Comparison of ENCODE assay signal across 11 cellular contexts in genomic region chr2:167844714-167845530, GRCh38.
DNase-seq lines count a peak whose midpoint lies in the region; ATAC-seq and TF ChIP-seq lines count a peak whose summit lies in the region.
"Had no signal": no experiment of that assay in that cellular context is flagged by ENCODE, and none has a peak within 500 bp of the region (broad histone marks: within the 10 kb centered on the region; RNA-seq: fewer than 3 reads in every experiment).

No MANE protein-coding gene starts in this region.

- peak; percentile 81 for ATAC-seq in HCT116
- ATAC-seq in GM18873 (IDR thresholded peaks at IDR 0.05; ENCODE audit: low FRiP score, unreplicated experiment): no peak
- ATAC-seq: esophagus mucosa, lower lobe of right lung had no signal

- peaks cover 10% of the 10 kb centered on the region in 2 experiments; a peak in 3 of 4 replicates for H3K4me1 ChIP-seq in HCT116 (ENCODE audit: control insufficient read depth in 1 of 2, insufficient read depth in 2 of 2, low read length in 2 of 2)
- H3K4me1 ChIP-seq: lower lobe of right lung, right atrium auricular region had no signal

- no peaks in the 10 kb centered on the region for H3K36me3 ChIP-seq in HCT116 (ENCODE audit: control insufficient read depth in 1 of 2, insufficient read depth in 2 of 2, low read length in 2 of 2)
- H3K36me3 ChIP-seq: lower lobe of right lung, right atrium auricular region had no signal

- no TSS peak for BruUV-seq in HCT116 (replicated peaks; lab: Mats Ljungman, UMichigan)

- CTCF ChIA-PET in HCT116 (lab: Charles Lee): interaction anchor here (1.1 kb wide), 1 partner anchor 10 kb away, joined by 4 read pairs; no protein-coding TSS in a partner anchor

- H3K9me3 ChIP-seq in HCT116 (ENCODE audit: control insufficient read depth in 1 of 2, insufficient read depth in 1 of 2, low read depth in 1 of 2, low read length in 2 of 2): no peaks in the 10 kb centered on the region
- H3K9me3 ChIP-seq: lower lobe of right lung, right atrium auricular region had no signal

- RAD21 ChIA-PET in HCT116 (lab: Charles Lee; ENCODE audit: low non-redundant PET in 1 of 2, low total read pairs in 2 of 2, uncharacterized antibody in 2 of 2, unreplicated experiment in 2 of 2): no interaction called here

- TF ChIP-seq POLR2A in HCT116 (IDR thresholded peaks at IDR 0.05; ENCODE audit: borderline replicate concordance, extremely low read depth, insufficient read depth, insufficient read length): no peak

- intact Hi-C loops in HCT116 (cut with micrococcal nuclease): no loop called here

- DNase-seq in D341Med (ENCODE audit: low spot score): peak; percentile 39
- peak; percentile 29 for DNase-seq in HCT116 (ENCODE audit: low read depth, low spot score)
- DNase-seq in NCI-H524 treated with DMSO at 0.1 percent for 48 hours (lab: John Stamatoyannopoulos, UW): peak; percentile 51
- DNase-seq in epithelial cell of proximal tubule (ENCODE audit: low read depth): no peak
- DNase-seq in NCI-H1092 treated with DMSO at 0.1 percent for 48 hours (lab: John Stamatoyannopoulos, UW): no peak
- no peak for DNase-seq in NOMO-1 (lab: John Stamatoyannopoulos, UW; ENCODE audit: unreplicated experiment in 2 of 2)
- DNase-seq in SK-N-DZ (ENCODE audit: low spot score): no peak
- DNase-seq: lower lobe of right lung had no signal

- peak overlapping the region; percentile 26 for H2AFZ ChIP-seq in HCT116 (ENCODE audit: low read depth, low read length, poor library complexity, severe bottlenecking)

- peak overlapping the region; percentile 9; the same call in 1 of the 2 replicates for H3K27ac ChIP-seq in HCT116 (ENCODE audit: low read depth, low read length)
- H3K27ac ChIP-seq: lower lobe of right lung, right atrium auricular region had no signal

- peak overlapping the region; percentile 30 for H3K4me2 ChIP-seq in HCT116 (ENCODE audit: low read length)

- no peaks in the 10 kb centered on the region for H4K20me1 ChIP-seq in HCT116 (ENCODE audit: insufficient read depth)

- H3K9ac ChIP-seq in HCT116 (ENCODE audit: low read length): no peak overlapping the region

- H3K9me2 ChIP-seq in HCT116 (ENCODE audit: insufficient read depth): no peaks in the 10 kb centered on the region

- no peaks in the 10 kb centered on the region for H3K27me3 ChIP-seq in HCT116 (ENCODE audit: insufficient read depth, low read length)
- H3K27me3 ChIP-seq: right atrium auricular region had no signal

- no peaks in the 10 kb centered on the region for H3K79me2 ChIP-seq in HCT116 (ENCODE audit: insufficient read depth, low read length)

- POLR2A ChIA-PET in HCT116 (lab: Charles Lee): no interaction called here

- TF ChIP-seq CTCF in HCT116 (IDR thresholded peaks at IDR 0.05 in 2 of 3, conservative IDR thresholded peaks at IDR 0.05 in 1 of 3; ENCODE audit: borderline replicate concordance in 1 of 3, insufficient read depth in 1 of 3, low read depth in 2 of 3, low read length in 2 of 3): peak in 2 of 3 experiments; percentile 45 to 52; a peak in 4 of 6 replicates
- peak; percentile 35 for TF ChIP-seq CTCF in epithelial cell of proximal tubule (conservative IDR thresholded peaks at IDR 0.05; ENCODE audit: low read depth, low read length)

- no peak overlapping the region for H3K4me3 ChIP-seq in HCT116 (replicated peaks in 1 of 2; ENCODE audit: low read depth in 1 of 2, low read length in 2 of 2)
- no peak overlapping the region for H3K4me3 ChIP-seq in epithelial cell of proximal tubule (ENCODE audit: low read depth, low read length)
- H3K4me3 ChIP-seq: lower lobe of right lung, right atrium auricular region had no signal

- TF ChIP-seq RAD21 in HCT116 (IDR thresholded peaks at IDR 0.05; ENCODE audit: low read depth): peak; percentile 40

TF ChIP-seq in HCT116, 20 proteins besides CTCF, POLR2A, EP300 and RAD21:
- TF ChIP-seq ATF3 (IDR thresholded peaks at IDR 0.05) (no peak), SIN3A (IDR thresholded peaks at IDR 0.05; ENCODE audit: low read depth) (no peak), TCF7L2 (IDR thresholded peaks at IDR 0.05; ENCODE audit: borderline replicate concordance, extremely low read depth, insufficient read depth, insufficient read length) (no peak), FOSL1 (IDR thresholded peaks at IDR 0.05; ENCODE audit: low read depth) (no peak), SP1 (IDR thresholded peaks at IDR 0.05; ENCODE audit: low read depth) (no peak), POLR2AphosphoS5 (IDR thresholded peaks at IDR 0.05; ENCODE audit: low read depth, low read length) (no peak), ZFX (IDR thresholded peaks at IDR 0.05) (no peak)
- TF ChIP-seq, protein P1, sequence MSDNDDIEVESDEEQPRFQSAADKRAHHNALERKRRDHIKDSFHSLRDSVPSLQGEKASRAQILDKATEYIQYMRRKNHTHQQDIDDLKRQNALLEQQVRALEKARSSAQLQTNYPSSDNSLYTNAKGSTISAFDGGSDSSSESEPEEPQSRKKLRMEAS (IDR thresholded peaks at IDR 0.05): no peak

Comparison
In these comparisons a context has a peak if more than half of its experiments do, and no peak if none do; other contexts are left out.
1. DNase-seq: peak in D341Med (single experiment), HCT116 (single experiment) and NCI-H524 treated with DMSO at 0.1 percent for 48 hours (single experiment); none in epithelial cell of proximal tubule (single experiment), NCI-H1092 treated with DMSO at 0.1 percent for 48 hours (single experiment), NOMO-1 (0 of 2) and SK-N-DZ (single experiment).